Comparison of ENCODE assay signal across 28 cellular contexts in the genomic region with DNA sequence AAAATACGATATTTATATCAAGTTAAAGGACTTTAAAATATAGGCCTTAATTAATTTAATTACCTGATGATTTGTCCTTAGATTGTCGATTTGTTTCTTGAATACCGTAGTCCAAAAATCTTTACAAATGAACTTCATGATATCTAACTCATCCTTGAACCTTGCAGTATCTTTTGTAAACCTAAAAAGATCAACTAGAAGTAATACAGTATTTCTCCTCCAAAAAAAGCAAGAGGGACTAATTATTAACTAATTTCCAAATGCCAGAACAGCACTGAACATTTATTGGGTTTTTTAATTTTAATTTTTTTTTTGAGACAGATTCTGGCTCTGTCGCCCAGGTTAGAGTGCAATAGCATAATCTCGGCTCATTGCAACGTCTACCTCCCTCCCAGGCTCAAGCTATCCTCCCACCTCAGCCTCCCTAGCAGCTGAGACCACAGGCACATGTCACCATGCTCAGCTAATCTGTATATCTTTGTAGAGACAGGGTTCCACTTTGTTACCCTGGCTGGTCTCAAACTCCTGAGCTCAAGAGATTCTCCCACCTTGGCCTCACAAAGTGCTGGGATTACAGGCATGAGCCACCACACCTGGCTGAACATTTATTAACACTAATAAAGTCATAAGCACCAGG.
"Had no signal": no experiment of that assay in that cellular context is flagged by ENCODE, and none has a peak within 500 bp of the region (broad histone marks: within the 10 kb centered on the region; RNA-seq: fewer than 3 reads in every experiment).

No MANE protein-coding gene starts in this region.

- ATAC-seq: natural killer cell; psoas muscle; right cardiac atrium; sciatic nerve; stimulated activated memory B cell treated with anti-CD40 and anti-IgM and Interleukin-4, amounts not matched to agents 10 μg/mL and 1 μg/mL and 100 μg/mL, for 72 hours; stimulated activated naive CD8-positive, alpha-beta T cell treated with anti-CD3 and anti-CD28 coated beads, Interleukin-15, amount 100 ng/mL, for 72 hours; stimulated activated naive CD8-positive, alpha-beta T cell treated with anti-CD3 and anti-CD28 coated beads, Interleukin-15, Interleukin-2, amounts not matched to agents 100 U/mL and 50 U/mL, for 24 hours; upper lobe of right lung had no signal

- H3K4me2 ChIP-seq: smooth muscle cell had no signal

- H3K27me3 ChIP-seq: neural progenitor cell, ovary, spleen, suprapubic skin, testis, tibial artery, transverse colon, upper lobe of right lung, vagina had no signal

- H3K36me3 ChIP-seq: ovary had no signal

- DNase-seq: natural killer cell; occipital lobe; ovary; posterior cingulate gyrus; psoas muscle; right cardiac atrium; spleen; stimulated activated CD4-positive, alpha-beta T cell treated with anti-CD3 and anti-CD28 coated beads, Interleukin-12 subunit alpha, Interleukin-12 subunit beta, amount 100 ng/mL, for 4 hours; stimulated activated CD4-positive, alpha-beta T cell treated with anti-CD3 and anti-CD28 coated beads, Interleukin-1b, Interleukin-23, amount 100 ng/mL, for 48 hours; stimulated activated CD4-positive, alpha-beta T cell treated with anti-CD3 and anti-CD28 coated beads, Interleukin-4, amount 100 ng/mL, for 1 hour; stimulated activated CD4-positive, alpha-beta T cell treated with anti-CD3 and anti-CD28 coated beads, Interleukin-4, amount 100 ng/mL, for 4 hours; stimulated activated CD8-positive, alpha-beta memory T cell treated with anti-CD3 and anti-CD28 coated beads, Interleukin-4, amount 100 ng/mL, for 48 hours; stimulated activated naive CD4-positive, alpha-beta T cell; stimulated activated naive CD8-positive, alpha-beta T cell treated with anti-CD3 and anti-CD28 coated beads, Interleukin-15, amount 100 ng/mL, for 72 hours; stimulated activated naive CD8-positive, alpha-beta T cell treated with anti-CD3 and anti-CD28 coated beads, Interleukin-15, Interleukin-2, amounts not matched to agents 100 U/mL and 50 U/mL, for 24 hours; substantia nigra; testis; tibial artery; transverse colon; upper lobe of right lung had no signal

- H3K9ac ChIP-seq: neural progenitor cell, parathyroid adenoma had no signal

- H3K4me1 ChIP-seq: parathyroid adenoma, psoas muscle, suprapubic skin, testis, transverse colon, upper lobe of right lung, vagina had no signal

- H3K27ac ChIP-seq: neural progenitor cell, ovary, parathyroid adenoma, psoas muscle, skin epidermis, spleen, suprapubic skin, testis, tibial artery, transverse colon, upper lobe of right lung, vagina had no signal

- H3K4me3 ChIP-seq: neural progenitor cell, ovary, psoas muscle, skin epidermis, smooth muscle cell, spleen, suprapubic skin, testis, tibial artery, transverse colon, upper lobe of right lung, vagina had no signal

- H2AFZ ChIP-seq: neural progenitor cell, parathyroid adenoma had no signal

- H3K9me3 ChIP-seq: ovary, psoas muscle, spleen, suprapubic skin, testis, tibial artery, transverse colon, upper lobe of right lung, vagina had no signal
